ENCODE assay signal across 16 cellular contexts in genomic region chr3:134054231-134054630, GRCh38. TPM values are rescaled to one million over a fixed set of nuclear protein-coding genes. Genes with fewer than 3 reads are reported as not detected.
"Had no signal": no experiment of that assay in that cellular context is flagged by ENCODE, and none has a peak within 500 bp of the region (broad histone marks: within the 10 kb centered on the region; RNA-seq: fewer than 3 reads in every experiment).

No MANE protein-coding gene starts in this region.

- H3K27ac ChIP-seq: prostate gland, uterus had no signal

- H3K4me2 ChIP-seq: smooth muscle cell had no signal

- H3K36me3 ChIP-seq: prostate gland, uterus had no signal

- H3K4me1 ChIP-seq: prostate gland, uterus had no signal

- H3K27me3 ChIP-seq: uterus had no signal

- ATAC-seq: activated CD8-positive, alpha-beta T cell treated with anti-CD3 and anti-CD28 coated beads, Interleukin-2, amount 10 ng/mL, durations not matched to agents 7 days and 5 days; activated T-cell treated with anti-CD3 and anti-CD28 coated beads, Interleukin-2, amount 50 U/mL, for 72 hours; left ventricle myocardium superior; T-helper 17 cell; WTC11 had no signal

- DNase-seq: activated CD4-positive, alpha-beta T cell treated with anti-CD3 and anti-CD28 coated beads for 4 hours; activated CD8-positive, alpha-beta memory T cell treated with anti-CD3 and anti-CD28 coated beads, Interleukin-2, amount 50 U/mL, for 4 hours; activated CD8-positive, alpha-beta T cell treated with anti-CD3 and anti-CD28 coated beads, Interleukin-2, amount 10 ng/mL, durations not matched to agents 7 days and 5 days; activated naive CD8-positive, alpha-beta T cell treated with anti-CD3 and anti-CD28 coated beads for 36 hours; activated T-cell treated with anti-CD3 and anti-CD28 coated beads, Interleukin-2, amount 50 U/mL, for 72 hours; amygdala; foreskin fibroblast; hypothalamus; left ventricle myocardium superior; mesenchymal stem cell; nucleus accumbens; T-helper 17 cell; uterus had no signal

- H3K9me3 ChIP-seq: prostate gland, uterus had no signal

- H3K4me3 ChIP-seq: prostate gland, smooth muscle cell, uterus had no signal

RNA-seq across cellular contexts. Expression of gene SLCO2A1, which starts 24.5 kb away (rescaled TPM):
- total RNA-seq: activated CD8-positive, alpha-beta T cell treated with anti-CD3 and anti-CD28 coated beads, Interleukin-2, amount 10 ng/mL, durations not matched to agents 7 days and 5 days had no signal
